ENCODE assay signal across 18 cellular contexts in genomic region chr9:70607329-70607728, GRCh38.
DNase-seq lines count a peak whose midpoint lies in the region; ATAC-seq and TF ChIP-seq lines count a peak whose summit lies in the region.
"Had no signal": no experiment of that assay in that cellular context is flagged by ENCODE, and none has a peak within 500 bp of the region (broad histone marks: within the 10 kb centered on the region; RNA-seq: fewer than 3 reads in every experiment).

No MANE protein-coding gene starts in this region.

- no peak overlapping the region for H3K4me2 ChIP-seq in MM.1S (ENCODE audit: low read depth, low read length)

- H3K4me1 ChIP-seq in MM.1S (ENCODE audit: low read length) = peaks cover 11% of the 10 kb centered on the region
- H3K4me1 ChIP-seq in esophagus muscularis mucosa = peaks cover 16 to 22% (median 19%) of the 10 kb centered on the region in 4 donors
- peaks cover 16 to 33% (median 19%) of the 10 kb centered on the region in 3 donors for H3K4me1 ChIP-seq in skeletal muscle tissue (ENCODE audit: control insufficient read depth in 3 of 3, insufficient read depth in 3 of 3, low read length in 3 of 3)
- H3K4me1 ChIP-seq: Peyer's patch had no signal

- H3K79me2 ChIP-seq in MM.1S (ENCODE audit: low read length) = no peaks in the 10 kb centered on the region

- DNase-seq in NCI-H2029 (lab: John Stamatoyannopoulos, UW) = peak; percentile 24
- DNase-seq in NCI-H2029 treated with DMSO at 0.1 percent for 48 hours (lab: John Stamatoyannopoulos, UW) = no peak
- no peak for DNase-seq in MM.1S
- peak; percentile 4 for DNase-seq in esophagus muscularis mucosa (ENCODE audit: extremely low spot score)
- no peak for DNase-seq in hippocampal formation (lab: John Stamatoyannopoulos, UW)
- DNase-seq in activated effector memory CD4-positive, alpha-beta T cell treated with Interleukin-2 at 50 U/mL for 16 hours = no peak
- DNase-seq: 8988T; CD8-positive, alpha-beta T cell; DMS79; NCI-H1105; NCI-H2107; NCI-H345; NCI-H526; Right ventricle myocardium superior had no signal

- no peak for TF ChIP-seq POLR2A in esophagus muscularis mucosa (IDR thresholded peaks at IDR 0.05; ENCODE audit: low read depth)

- no peaks in the 10 kb centered on the region for H3K9me2 ChIP-seq in MM.1S (replicated peaks; ENCODE audit: insufficient read depth, low read length)

- H3K27ac ChIP-seq in MM.1S (ENCODE audit: low read length) = no peak overlapping the region
- no peak overlapping the region for H3K27ac ChIP-seq in esophagus muscularis mucosa (replicated peaks in 1 of 4)
- H3K27ac ChIP-seq in skeletal muscle tissue (ENCODE audit: low read depth, low read length) = peak overlapping the region; percentile 31
- H3K27ac ChIP-seq: Peyer's patch, SK-N-MC had no signal

- 85% methylated on average over 4 of the region's 5 CpGs for WGBS in esophagus muscularis mucosa

- H3K27me3 ChIP-seq in MM.1S (replicated peaks; ENCODE audit: insufficient read depth, low read length) (no peaks in the 10 kb centered on the region), esophagus muscularis mucosa (no peaks in the 10 kb centered on the region), skeletal muscle tissue (ENCODE audit: control insufficient read depth in 3 of 3, insufficient read depth in 3 of 3, low read length in 3 of 3) (no peaks in the 10 kb centered on the region)
- H3K27me3 ChIP-seq: Peyer's patch had no signal

- H3K36me3 ChIP-seq in MM.1S (replicated peaks; ENCODE audit: insufficient read depth, low read length) (no peaks in the 10 kb centered on the region), esophagus muscularis mucosa (no peaks in the 10 kb centered on the region), skeletal muscle tissue (ENCODE audit: control insufficient read depth in 3 of 3, insufficient read depth in 3 of 3, low read length in 3 of 3) (no peaks in the 10 kb centered on the region)
- H3K36me3 ChIP-seq: Peyer's patch had no signal

- 0 out of 2 replicates have a peak overlapping the region, but pooled peaks have one; percentile 6 for H2AFZ ChIP-seq in MM.1S (ENCODE audit: low read length)

- TF ChIP-seq EP300 in esophagus muscularis mucosa (IDR thresholded peaks at IDR 0.05) = no peak

- no peak overlapping the region for H3K9ac ChIP-seq in MM.1S (ENCODE audit: low read length)
- no peak overlapping the region for H3K9ac ChIP-seq in skeletal muscle tissue (ENCODE audit: low read depth in 1 of 3, low read length in 3 of 3)

- H3F3A ChIP-seq in MM.1S (ENCODE audit: insufficient read depth, low read length) = no peaks in the 10 kb centered on the region

- H3K9me3 ChIP-seq in MM.1S (replicated peaks; ENCODE audit: insufficient read depth, low read length) = no peaks in the 10 kb centered on the region
- H3K9me3 ChIP-seq in esophagus muscularis mucosa = no peaks in the 10 kb centered on the region
- no peaks in the 10 kb centered on the region for H3K9me3 ChIP-seq in skeletal muscle tissue (ENCODE audit: control insufficient read depth in 3 of 3, low read length in 3 of 3)
- H3K9me3 ChIP-seq: Peyer's patch had no signal

- no peak for TF ChIP-seq CTCF in MM.1S (IDR thresholded peaks at IDR 0.05; ENCODE audit: low read length)
- TF ChIP-seq CTCF in esophagus muscularis mucosa (IDR thresholded peaks at IDR 0.05) = no peak

- H3K4me3 ChIP-seq in MM.1S (ENCODE audit: low read length) (no peak overlapping the region), esophagus muscularis mucosa (no peak overlapping the region), skeletal muscle tissue (ENCODE audit: low read length in 3 of 3) (no peak overlapping the region)
- H3K4me3 ChIP-seq: Peyer's patch, SK-N-MC had no signal

- no peaks in the 10 kb centered on the region for H4K20me1 ChIP-seq in MM.1S (ENCODE audit: insufficient read depth, low read length)

- no peak for ATAC-seq in HG02759 (IDR thresholded peaks at IDR 0.05; ENCODE audit: unreplicated experiment)
- ATAC-seq: CD8-positive, alpha-beta T cell had no signal

- intact Hi-C loops in esophagus muscularis mucosa (cut with DNase I) = loop anchor here (10.0 kb wide), 1 partner anchor 633 kb away; no protein-coding TSS in a partner anchor

Comparison
In these comparisons a context has a peak if more than half of its experiments do, and no peak if none do; other contexts are left out.
1. DNase-seq: peak in NCI-H2029 (single experiment) and esophagus muscularis mucosa (single experiment); none in NCI-H2029 treated with DMSO at 0.1 percent for 48 hours (single experiment), MM.1S (single experiment), hippocampal formation (0 of 2) and activated effector memory CD4-positive, alpha-beta T cell treated with Interleukin-2 at 50 U/mL for 16 hours (single experiment).